1 cellular context compared by ENCODE assay signal in the genomic region with DNA sequence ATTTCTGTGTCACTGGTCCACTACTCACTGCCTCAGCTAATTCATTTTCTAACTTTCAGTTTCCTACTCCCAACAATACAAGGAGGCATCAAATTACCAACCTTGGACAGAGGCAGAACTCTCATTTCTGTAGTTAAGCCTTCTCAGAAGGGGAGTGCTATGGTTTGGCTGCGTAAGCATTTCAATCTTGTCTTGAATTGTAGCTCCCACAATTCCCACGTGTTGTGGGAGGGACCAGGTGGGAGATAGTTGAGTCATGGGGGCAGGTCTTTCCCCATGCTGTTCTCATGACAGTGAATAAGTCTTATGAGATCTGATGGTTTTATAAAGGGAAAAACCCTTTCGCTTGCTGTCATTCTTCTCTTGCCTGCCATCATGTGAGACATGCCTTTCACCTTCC.
TF ChIP-seq lines count a peak whose summit lies in the region.

No MANE protein-coding gene starts in this region.

TF ChIP-seq in HEK293, 187 proteins besides CTCF, POLR2A, EP300 and RAD21 (continued from another document):
- TF ChIP-seq ZNF366 (tag by site-specific recombination; conservative IDR thresholded peaks at IDR 0.05), result no peak
- no peak for TF ChIP-seq ZNF747 (tag by site-specific recombination; IDR thresholded peaks at IDR 0.05)
- no peak for TF ChIP-seq ZNF266 (tag by site-specific recombination; IDR thresholded peaks at IDR 0.05; ENCODE audit: low read depth)
- TF ChIP-seq ZNF548 (tag by site-specific recombination; IDR thresholded peaks at IDR 0.05), result no peak
- TF ChIP-seq, protein P1, sequence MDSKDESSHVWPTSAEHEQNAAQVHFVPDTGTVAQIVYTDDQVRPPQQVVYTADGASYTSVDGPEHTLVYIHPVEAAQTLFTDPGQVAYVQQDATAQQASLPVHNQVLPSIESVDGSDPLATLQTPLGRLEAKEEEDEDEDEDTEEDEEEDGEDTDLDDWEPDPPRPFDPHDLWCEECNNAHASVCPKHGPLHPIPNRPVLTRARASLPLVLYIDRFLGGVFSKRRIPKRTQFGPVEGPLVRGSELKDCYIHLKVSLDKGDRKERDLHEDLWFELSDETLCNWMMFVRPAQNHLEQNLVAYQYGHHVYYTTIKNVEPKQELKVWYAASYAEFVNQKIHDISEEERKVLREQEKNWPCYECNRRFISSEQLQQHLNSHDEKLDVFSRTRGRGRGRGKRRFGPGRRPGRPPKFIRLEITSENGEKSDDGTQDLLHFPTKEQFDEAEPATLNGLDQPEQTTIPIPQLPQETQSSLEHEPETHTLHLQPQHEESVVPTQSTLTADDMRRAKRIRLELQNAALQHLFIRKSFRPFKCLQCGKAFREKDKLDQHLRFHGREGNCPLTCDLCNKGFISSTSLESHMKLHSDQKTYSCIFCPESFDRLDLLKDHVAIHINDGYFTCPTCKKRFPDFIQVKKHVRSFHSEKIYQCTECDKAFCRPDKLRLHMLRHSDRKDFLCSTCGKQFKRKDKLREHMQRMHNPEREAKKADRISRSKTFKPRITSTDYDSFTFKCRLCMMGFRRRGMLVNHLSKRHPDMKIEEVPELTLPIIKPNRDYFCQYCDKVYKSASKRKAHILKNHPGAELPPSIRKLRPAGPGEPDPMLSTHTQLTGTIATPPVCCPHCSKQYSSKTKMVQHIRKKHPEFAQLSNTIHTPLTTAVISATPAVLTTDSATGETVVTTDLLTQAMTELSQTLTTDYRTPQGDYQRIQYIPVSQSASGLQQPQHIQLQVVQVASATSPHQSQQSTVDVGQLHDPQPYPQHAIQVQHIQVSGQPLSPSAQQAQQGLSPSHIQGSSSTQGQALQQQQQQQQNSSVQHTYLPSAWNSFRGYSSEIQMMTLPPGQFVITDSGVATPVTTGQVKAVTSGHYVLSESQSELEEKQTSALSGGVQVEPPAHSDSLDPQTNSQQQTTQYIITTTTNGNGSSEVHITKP (tag by site-specific recombination; IDR thresholded peaks at IDR 0.05), result peak; percentile 50
- TF ChIP-seq ZNF473 (tag by site-specific recombination; IDR thresholded peaks at IDR 0.05), result no peak
- no peak for TF ChIP-seq ZNF654 (tag by site-specific recombination; IDR thresholded peaks at IDR 0.05; ENCODE audit: low read depth)
- TF ChIP-seq YY2 (tag by site-specific recombination; IDR thresholded peaks at IDR 0.05), result no peak
- no peak for TF ChIP-seq ZNF211 (tag by site-specific recombination; IDR thresholded peaks at IDR 0.05; ENCODE audit: low read depth)
- TF ChIP-seq, protein P2, sequence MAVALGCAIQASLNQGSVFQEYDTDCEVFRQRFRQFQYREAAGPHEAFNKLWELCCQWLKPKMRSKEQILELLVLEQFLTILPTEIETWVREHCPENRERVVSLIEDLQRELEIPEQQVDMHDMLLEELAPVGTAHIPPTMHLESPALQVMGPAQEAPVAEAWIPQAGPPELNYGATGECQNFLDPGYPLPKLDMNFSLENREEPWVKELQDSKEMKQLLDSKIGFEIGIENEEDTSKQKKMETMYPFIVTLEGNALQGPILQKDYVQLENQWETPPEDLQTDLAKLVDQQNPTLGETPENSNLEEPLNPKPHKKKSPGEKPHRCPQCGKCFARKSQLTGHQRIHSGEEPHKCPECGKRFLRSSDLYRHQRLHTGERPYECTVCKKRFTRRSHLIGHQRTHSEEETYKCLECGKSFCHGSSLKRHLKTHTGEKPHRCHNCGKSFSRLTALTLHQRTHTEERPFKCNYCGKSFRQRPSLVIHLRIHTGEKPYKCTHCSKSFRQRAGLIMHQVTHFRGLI (tag by site-specific recombination; IDR thresholded peaks at IDR 0.05), result no peak
- TF ChIP-seq, protein P3, sequence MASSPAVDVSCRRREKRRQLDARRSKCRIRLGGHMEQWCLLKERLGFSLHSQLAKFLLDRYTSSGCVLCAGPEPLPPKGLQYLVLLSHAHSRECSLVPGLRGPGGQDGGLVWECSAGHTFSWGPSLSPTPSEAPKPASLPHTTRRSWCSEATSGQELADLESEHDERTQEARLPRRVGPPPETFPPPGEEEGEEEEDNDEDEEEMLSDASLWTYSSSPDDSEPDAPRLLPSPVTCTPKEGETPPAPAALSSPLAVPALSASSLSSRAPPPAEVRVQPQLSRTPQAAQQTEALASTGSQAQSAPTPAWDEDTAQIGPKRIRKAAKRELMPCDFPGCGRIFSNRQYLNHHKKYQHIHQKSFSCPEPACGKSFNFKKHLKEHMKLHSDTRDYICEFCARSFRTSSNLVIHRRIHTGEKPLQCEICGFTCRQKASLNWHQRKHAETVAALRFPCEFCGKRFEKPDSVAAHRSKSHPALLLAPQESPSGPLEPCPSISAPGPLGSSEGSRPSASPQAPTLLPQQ (tag by site-specific recombination; IDR thresholded peaks at IDR 0.05), result no peak
